In the genomic region with DNA sequence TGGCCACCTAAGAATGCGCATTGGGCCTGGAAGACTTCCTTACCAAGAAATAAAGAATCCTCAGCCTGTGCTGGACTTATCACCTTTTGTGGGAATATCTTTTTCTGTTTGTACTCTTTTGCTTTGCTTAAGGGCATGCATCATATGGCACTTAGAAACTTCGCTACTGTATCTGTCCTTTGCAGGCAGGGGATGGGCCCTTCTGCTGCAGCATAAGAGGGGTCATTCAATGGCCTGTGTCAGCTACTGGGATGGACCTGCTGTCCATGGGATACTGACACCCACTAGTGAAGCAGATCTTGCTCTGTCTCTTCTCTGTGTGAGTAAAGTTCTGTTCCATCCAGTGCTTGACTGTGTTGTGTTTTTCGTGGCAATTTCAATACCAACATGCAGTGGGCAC, we compare ENCODE assay signal across 33 cellular contexts.
"Had no signal": no experiment of that assay in that cellular context is flagged by ENCODE, and none has a peak within 500 bp of the region (broad histone marks: within the 10 kb centered on the region; RNA-seq: fewer than 3 reads in every experiment).

No MANE protein-coding gene starts in this region.

- FAIRE-seq: bronchial epithelial cell had no signal

- H3K9me3 Mint-ChIP-seq: activated naive CD4-positive, alpha-beta T cell treated with anti-CD3 and anti-CD28 coated beads for 36 hours; dendritic cell treated with granulocyte-macrophage colony-stimulating factor and Interleukin-4, amounts not matched to agents 40 ng/mL and 50 ng/mL, for 4 days had no signal

- H3K4me3 Mint-ChIP-seq: activated CD4-positive, alpha-beta memory T cell treated with anti-CD3 and anti-CD28 coated beads, Interleukin-2, amount 10 ng/mL, durations not matched to agents 7 days and 5 days; activated CD4-positive, alpha-beta T cell treated with anti-CD3 and anti-CD28 coated beads for 36 hours; activated CD4-positive, alpha-beta T cell treated with anti-CD3 and anti-CD28 coated beads, Interleukin-2, amount 10 ng/mL, durations not matched to agents 7 days and 5 days; activated naive CD4-positive, alpha-beta T cell treated with anti-CD3 and anti-CD28 coated beads for 36 hours; activated naive CD4-positive, alpha-beta T cell treated with anti-CD3 and anti-CD28 coated beads, Interleukin-2, amount 50 U/mL, for 24 hours; activated naive CD8-positive, alpha-beta T cell treated with anti-CD3 and anti-CD28 coated beads for 36 hours; activated T-helper 1 cell treated with anti-CD3 and anti-CD28 coated beads, Interleukin-12 subunit alpha, Interleukin-12 subunit beta, Interleukin-2, Interleukin-4 antibody, amounts not matched to agents 30 ng/mL and 10 ng/mL and 1 ng/mL, durations not matched to agents 14 hours and 24 hours and 36 hours; central memory CD8-positive, alpha-beta T cell; dendritic cell treated with granulocyte-macrophage colony-stimulating factor and Interleukin-4, amounts not matched to agents 40 ng/mL and 50 ng/mL, for 4 days; endodermal cell; T-helper 17 cell; T-helper 2 cell treated with Interferon-gamma antibody and Interleukin-4, amounts not matched to agents 5 μg/mL and 100 μg/mL, for 36 hours had no signal

- DNase-seq: activated CD4-positive, alpha-beta memory T cell treated with anti-CD3 and anti-CD28 coated beads, Interleukin-2, amount 10 ng/mL, durations not matched to agents 7 days and 5 days; activated CD4-positive, alpha-beta T cell treated with anti-CD3 and anti-CD28 coated beads for 36 hours; activated CD4-positive, alpha-beta T cell treated with anti-CD3 and anti-CD28 coated beads, Interleukin-2, amount 10 ng/mL, durations not matched to agents 7 days and 5 days; activated CD4-positive, alpha-beta T cell treated with anti-CD3 and anti-CD28 coated beads, Interleukin-2, amount 50 U/mL, for 4 hours; activated CD4-positive, CD25-positive, alpha-beta regulatory T cell; activated CD4-positive, CD25-positive, alpha-beta regulatory T cell treated with anti-CD3 and anti-CD28 coated beads, Interleukin-2, amount 50 U/mL, for 72 hours; activated effector memory CD4-positive, alpha-beta T cell treated with anti-CD3 and anti-CD28 coated beads, Interleukin-2, amount 50 U/mL, for 16 hours; activated naive CD4-positive, alpha-beta T cell treated with anti-CD3 and anti-CD28 coated beads for 36 hours; activated naive CD8-positive, alpha-beta T cell treated with anti-CD3 and anti-CD28 coated beads for 36 hours; activated T-cell treated with anti-CD3 and anti-CD28 coated beads, Interleukin-2, amount 50 U/mL, for 1 hour; activated T-cell treated with anti-CD3 and anti-CD28 coated beads, Interleukin-2, amount 50 U/mL, for 48 hours; brain microvascular endothelial cell; dorsolateral prefrontal cortex; effector memory CD4-positive, alpha-beta T cell; endodermal cell; foreskin fibroblast; gastrocnemius medialis; glutamatergic neuron; heart left ventricle; T-helper 1 cell; T-helper 17 cell; T1000; WERI-Rb-1 had no signal

- H3K27ac ChIP-seq: ascending aorta, brain microvascular endothelial cell, coronary artery, dorsolateral prefrontal cortex, gastrocnemius medialis, heart left ventricle, WERI-Rb-1 had no signal

- H3K4me3 ChIP-seq: ascending aorta, coronary artery, dorsolateral prefrontal cortex, gastrocnemius medialis, heart left ventricle had no signal

- H3K9me3 ChIP-seq: ascending aorta, gastrocnemius medialis had no signal

- H3K27ac Mint-ChIP-seq: activated CD4-positive, alpha-beta memory T cell treated with anti-CD3 and anti-CD28 coated beads, Interleukin-2, amount 10 ng/mL, durations not matched to agents 7 days and 5 days; activated CD4-positive, alpha-beta T cell treated with anti-CD3 and anti-CD28 coated beads for 36 hours; activated CD4-positive, alpha-beta T cell treated with anti-CD3 and anti-CD28 coated beads, Interleukin-2, amount 10 ng/mL, durations not matched to agents 7 days and 5 days; activated naive CD4-positive, alpha-beta T cell treated with anti-CD3 and anti-CD28 coated beads for 36 hours; activated naive CD8-positive, alpha-beta T cell treated with anti-CD3 and anti-CD28 coated beads for 36 hours; activated T-helper 1 cell treated with anti-CD3 and anti-CD28 coated beads, Interleukin-12 subunit alpha, Interleukin-12 subunit beta, Interleukin-2, Interleukin-4 antibody, amounts not matched to agents 30 ng/mL and 10 ng/mL and 1 ng/mL, durations not matched to agents 14 hours and 24 hours and 36 hours; activated T-helper 2 cell treated with anti-CD3 and anti-CD28 coated beads, Interferon-gamma antibody, Interleukin-2, Interleukin-4, amounts not matched to agents 10 μg/mL and 5 μg/mL and 100 μg/mL, durations not matched to agents 14 hours and 24 hours and 36 hours; dendritic cell treated with granulocyte-macrophage colony-stimulating factor and Interleukin-4, amounts not matched to agents 40 ng/mL and 50 ng/mL, for 4 days; endodermal cell; T-helper 2 cell treated with Interferon-gamma antibody and Interleukin-4, amounts not matched to agents 5 μg/mL and 100 μg/mL, for 36 hours had no signal

- H3K27me3 Mint-ChIP-seq: activated CD4-positive, alpha-beta memory T cell treated with anti-CD3 and anti-CD28 coated beads, Interleukin-2, amount 10 ng/mL, durations not matched to agents 7 days and 5 days; activated CD4-positive, alpha-beta T cell treated with anti-CD3 and anti-CD28 coated beads for 36 hours; activated CD4-positive, alpha-beta T cell treated with anti-CD3 and anti-CD28 coated beads, Interleukin-2, amount 10 ng/mL, durations not matched to agents 7 days and 5 days; activated naive CD4-positive, alpha-beta T cell treated with anti-CD3 and anti-CD28 coated beads, Interleukin-2, amount 50 U/mL, for 24 hours; activated naive CD8-positive, alpha-beta T cell treated with anti-CD3 and anti-CD28 coated beads for 36 hours; T-helper 17 cell had no signal

- H3K27me3 ChIP-seq: ascending aorta, brain microvascular endothelial cell, dorsolateral prefrontal cortex, gastrocnemius medialis, heart left ventricle had no signal

- H3K36me3 ChIP-seq: ascending aorta, brain microvascular endothelial cell, gastrocnemius medialis, heart left ventricle, WERI-Rb-1 had no signal

- H3K4me1 Mint-ChIP-seq: endodermal cell had no signal

- H3K36me3 Mint-ChIP-seq: activated naive CD4-positive, alpha-beta T cell treated with anti-CD3 and anti-CD28 coated beads, Interleukin-2, amount 50 U/mL, for 24 hours had no signal

- ATAC-seq: activated CD4-positive, alpha-beta T cell treated with anti-CD3 and anti-CD28 coated beads for 36 hours; esophagus mucosa; gastrocnemius medialis; heart left ventricle; T-helper 17 cell had no signal
